Comparison of ENCODE assay signal across 17 cellular contexts in genomic region chr1:68181165-68181556, GRCh38. TPM values are rescaled to one million over a fixed set of nuclear protein-coding genes. Genes with fewer than 3 reads are reported as not detected.
DNase-seq lines count a peak whose midpoint lies in the region; ATAC-seq and TF ChIP-seq lines count a peak whose summit lies in the region.
"Had no signal": no experiment of that assay in that cellular context is flagged by ENCODE, and none has a peak within 500 bp of the region (broad histone marks: within the 10 kb centered on the region; RNA-seq: fewer than 3 reads in every experiment).

No MANE protein-coding gene starts in this region.

- no peak overlapping the region for H3K4me3 ChIP-seq in ascending aorta
- H3K4me3 ChIP-seq: left lung, psoas muscle, thyroid gland had no signal

- H3K36me3 ChIP-seq in ascending aorta: no peaks in the 10 kb centered on the region
- H3K36me3 ChIP-seq: left lung, thyroid gland had no signal

- intact Hi-C loops in ascending aorta (cut with DNase I): no loop called here

- DNase-seq in NCI-H524 (lab: John Stamatoyannopoulos, UW) (no peak), NCI-H748 treated with DMSO at 0.1 percent for 48 hours (lab: John Stamatoyannopoulos, UW) (no peak), ascending aorta (ENCODE audit: low spot score in 2 of 2) (no peak)
- DNase-seq: activated gamma-delta T cell treated with Interleukin-2 at 50 U/mL for 16 hours, left lung, naive B cell, NCI-H1105, NCI-H446 treated with DMSO at 0.1 percent for 48 hours, PC-3, psoas muscle, thyroid gland had no signal

- H3K4me1 ChIP-seq in ascending aorta: peaks cover 0 to 21% of the 10 kb centered on the region in 2 donors

- ATAC-seq in GM18511 (IDR thresholded peaks at IDR 0.05; ENCODE audit: unreplicated experiment) (peak; percentile 53), GM21381 (IDR thresholded peaks at IDR 0.05; ENCODE audit: unreplicated experiment) (peak; percentile 28), HG02840 (IDR thresholded peaks at IDR 0.05; ENCODE audit: low FRiP score, unreplicated experiment) (peak; percentile 30), HG03565 (IDR thresholded peaks at IDR 0.05; ENCODE audit: unreplicated experiment) (peak; percentile 24), GM19023 (IDR thresholded peaks at IDR 0.05; ENCODE audit: unreplicated experiment) (no peak)
- ATAC-seq: left lung, PC-3, psoas muscle, SK-N-SH treated with all-trans-retinoic acid at 6 μM for 48 hours had no signal

- no peak overlapping the region for H3K27ac ChIP-seq in ascending aorta
- H3K27ac ChIP-seq: left lung, psoas muscle, thyroid gland had no signal

- H3K9me3 ChIP-seq in ascending aorta: no peaks in the 10 kb centered on the region
- H3K9me3 ChIP-seq: left lung, psoas muscle, thyroid gland had no signal

- H3K27me3 ChIP-seq in ascending aorta: no peaks in the 10 kb centered on the region
- H3K27me3 ChIP-seq: left lung, thyroid gland had no signal

- TF ChIP-seq CTCF in ascending aorta (IDR thresholded peaks at IDR 0.05): no peak

RNA-seq across cellular contexts. Expression of gene WLS, which starts 51.2 kb away (rescaled TPM):
- total RNA-seq in ascending aorta: 29.9 TPM
